Comparison of ENCODE assay signal across 26 cellular contexts in the genomic region with DNA sequence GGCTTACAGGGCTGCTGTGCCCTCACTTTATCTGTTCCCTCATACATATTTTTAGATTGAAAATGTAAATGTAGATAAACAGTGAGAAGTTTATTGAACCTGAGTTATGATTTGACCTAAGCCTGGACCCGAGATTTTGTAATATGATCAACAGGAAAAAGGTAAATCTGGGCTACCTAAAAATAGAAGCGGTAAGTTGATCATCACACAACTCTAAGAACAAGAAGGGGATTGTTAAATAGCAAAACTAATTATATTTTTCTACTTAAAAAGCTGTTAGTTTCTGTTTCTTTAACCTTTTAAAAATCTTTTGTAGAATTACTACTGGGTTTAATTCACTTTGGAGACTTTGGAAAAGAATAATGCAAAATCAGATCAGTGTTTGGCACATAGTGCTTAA. TPM values are rescaled to one million over a fixed set of nuclear protein-coding genes. Genes with fewer than 3 reads are reported as not detected.
DNase-seq lines count a peak whose midpoint lies in the region; ATAC-seq and TF ChIP-seq lines count a peak whose summit lies in the region.
"Had no signal": no experiment of that assay in that cellular context is flagged by ENCODE, and none has a peak within 500 bp of the region (broad histone marks: within the 10 kb centered on the region; RNA-seq: fewer than 3 reads in every experiment).

No MANE protein-coding gene starts in this region.

- H2AFZ ChIP-seq in MM.1S (ENCODE audit: low read length) (no peak overlapping the region), GM23338 (no peak overlapping the region)
- H2AFZ ChIP-seq: neural progenitor cell had no signal

- H3K36me3 ChIP-seq in MM.1S (replicated peaks; ENCODE audit: insufficient read depth, low read length) (no peaks in the 10 kb centered on the region), subcutaneous abdominal adipose tissue (ENCODE audit: control insufficient read depth in 5 of 5, insufficient read depth in 5 of 5, low read length in 5 of 5) (peaks cover 0 to 4% (median 0%) of the 10 kb centered on the region in 5 donors), GM23338 (ENCODE audit: insufficient read depth) (no peaks in the 10 kb centered on the region)
- H3K36me3 ChIP-seq: tibial artery had no signal

- H3K79me2 ChIP-seq in MM.1S (ENCODE audit: low read length) (peaks cover 73% of the 10 kb centered on the region), GM23338 (replicated peaks; ENCODE audit: insufficient read depth) (peaks cover 88% of the 10 kb centered on the region)

- H3K9me3 ChIP-seq in MM.1S (replicated peaks; ENCODE audit: insufficient read depth, low read length) = no peaks in the 10 kb centered on the region
- H3K9me3 ChIP-seq in subcutaneous abdominal adipose tissue (ENCODE audit: control insufficient read depth in 5 of 5, low read length in 5 of 5) = no peaks in the 10 kb centered on the region
- H3K9me3 ChIP-seq: tibial artery had no signal

- H3K9ac ChIP-seq in MM.1S (ENCODE audit: low read length) (no peak overlapping the region), subcutaneous abdominal adipose tissue (ENCODE audit: low read length in 5 of 5) (no peak overlapping the region)
- H3K9ac ChIP-seq: neural progenitor cell had no signal

- peak overlapping the region; percentile 33 for H3K27ac Mint-ChIP-seq in activated T-cell treated with anti-CD3 and anti-CD28 coated beads, Interleukin-2, amount 50 U/mL, for 72 hours
- H3K27ac Mint-ChIP-seq in memory B cell (peak overlapping the region; percentile 17), GM23338 (no peak overlapping the region)
- H3K27ac Mint-ChIP-seq: activated T-helper 1 cell treated with anti-CD3 and anti-CD28 coated beads, Interleukin-12 subunit alpha, Interleukin-12 subunit beta, Interleukin-2, Interleukin-4 antibody, amounts not matched to agents 30 ng/mL and 10 ng/mL and 1 ng/mL, durations not matched to agents 14 hours and 24 hours and 36 hours; neural progenitor cell; T-helper 2 cell treated with Interferon-gamma antibody and Interleukin-4, amounts not matched to agents 5 μg/mL and 100 μg/mL, for 36 hours had no signal

- H4K20me1 ChIP-seq in MM.1S (ENCODE audit: insufficient read depth, low read length) = no peaks in the 10 kb centered on the region
- peaks cover 16% of the 10 kb centered on the region; the same call in 1 of the 2 replicates for H4K20me1 ChIP-seq in GM23338 (replicated peaks; ENCODE audit: insufficient read depth)

- peak overlapping the region; percentile 26 for H3K4me3 ChIP-seq in MM.1S (ENCODE audit: low read length)
- H3K4me3 ChIP-seq in subcutaneous abdominal adipose tissue (ENCODE audit: low read depth in 1 of 5, low read length in 5 of 5) = no peak overlapping the region
- H3K4me3 ChIP-seq in GM23338 = no peak overlapping the region
- H3K4me3 ChIP-seq: neural progenitor cell, tibial artery had no signal

- no peaks in the 10 kb centered on the region for H3K27me3 ChIP-seq in MM.1S (replicated peaks; ENCODE audit: insufficient read depth, low read length)
- H3K27me3 ChIP-seq in subcutaneous abdominal adipose tissue (ENCODE audit: control insufficient read depth in 5 of 5, insufficient read depth in 4 of 5, low read length in 5 of 5) = no peaks in the 10 kb centered on the region
- H3K27me3 ChIP-seq in GM23338 (ENCODE audit: insufficient read depth) = no peaks in the 10 kb centered on the region
- H3K27me3 ChIP-seq: neural progenitor cell, tibial artery had no signal

- no peak overlapping the region for H3K4me3 Mint-ChIP-seq in activated T-cell treated with anti-CD3 and anti-CD28 coated beads, Interleukin-2, amount 50 U/mL, for 72 hours
- H3K4me3 Mint-ChIP-seq in memory B cell (no peak overlapping the region), GM23338 (no peak overlapping the region)
- H3K4me3 Mint-ChIP-seq: activated naive CD4-positive, alpha-beta T cell treated with anti-CD3 and anti-CD28 coated beads, Interleukin-2, amount 50 U/mL, for 24 hours; activated T-helper 1 cell treated with anti-CD3 and anti-CD28 coated beads, Interleukin-12 subunit alpha, Interleukin-12 subunit beta, Interleukin-2, Interleukin-4 antibody, amounts not matched to agents 30 ng/mL and 10 ng/mL and 1 ng/mL, durations not matched to agents 14 hours and 24 hours and 36 hours; neural progenitor cell; T-helper 2 cell treated with Interferon-gamma antibody and Interleukin-4, amounts not matched to agents 5 μg/mL and 100 μg/mL, for 36 hours had no signal

- H3K4me1 Mint-ChIP-seq in activated T-cell treated with anti-CD3 and anti-CD28 coated beads, Interleukin-2, amount 50 U/mL, for 72 hours (ENCODE audit: low read depth) = peaks cover 38% of the 10 kb centered on the region
- H3K4me1 Mint-ChIP-seq in memory B cell = peaks cover 40% of the 10 kb centered on the region
- H3K4me1 Mint-ChIP-seq in GM23338 = peaks cover 22% of the 10 kb centered on the region

- TF ChIP-seq CTCF in MM.1S (IDR thresholded peaks at IDR 0.05; ENCODE audit: low read length) = no peak
- no peak for TF ChIP-seq CTCF in GM23338 (conservative IDR thresholded peaks at IDR 0.05; ENCODE audit: low read depth in 2 of 2)

- H3K4me1 ChIP-seq in MM.1S (ENCODE audit: low read length) = peaks cover 50% of the 10 kb centered on the region
- H3K4me1 ChIP-seq in subcutaneous abdominal adipose tissue (ENCODE audit: control insufficient read depth in 5 of 5, insufficient read depth in 5 of 5, low read length in 5 of 5) = peaks cover 0 to 18% (median 13%) of the 10 kb centered on the region in 5 donors
- H3K4me1 ChIP-seq in GM23338 (ENCODE audit: insufficient read depth) = peaks cover 7% of the 10 kb centered on the region
- H3K4me1 ChIP-seq: neural progenitor cell had no signal

- H3K9me3 Mint-ChIP-seq in activated T-cell treated with anti-CD3 and anti-CD28 coated beads, Interleukin-2, amount 50 U/mL, for 72 hours = no peaks in the 10 kb centered on the region
- H3K9me3 Mint-ChIP-seq in memory B cell (no peaks in the 10 kb centered on the region), GM23338 (no peaks in the 10 kb centered on the region)
- H3K9me3 Mint-ChIP-seq: activated naive CD4-positive, alpha-beta T cell treated with anti-CD3 and anti-CD28 coated beads, Interleukin-2, amount 50 U/mL, for 24 hours; activated T-helper 1 cell treated with anti-CD3 and anti-CD28 coated beads, Interleukin-12 subunit alpha, Interleukin-12 subunit beta, Interleukin-2, Interleukin-4 antibody, amounts not matched to agents 30 ng/mL and 10 ng/mL and 1 ng/mL, durations not matched to agents 14 hours and 24 hours and 36 hours; neural progenitor cell; T-helper 2 cell treated with Interferon-gamma antibody and Interleukin-4, amounts not matched to agents 5 μg/mL and 100 μg/mL, for 36 hours had no signal

- H3K9me2 ChIP-seq in MM.1S (replicated peaks; ENCODE audit: insufficient read depth, low read length) = no peaks in the 10 kb centered on the region
- H3K9me2 ChIP-seq in GM23338 (ENCODE audit: insufficient read depth) = no peaks in the 10 kb centered on the region

- H3K27ac ChIP-seq in MM.1S (ENCODE audit: low read length) (peak overlapping the region; percentile 24; the same call in 1 of the 2 replicates), subcutaneous abdominal adipose tissue (ENCODE audit: low read depth, low read length) (peak overlapping the region; percentile 9), GM23338 (ENCODE audit: low read depth) (no peak overlapping the region)
- H3K27ac ChIP-seq: epithelial cell of prostate, neural progenitor cell had no signal

- no peak for ATAC-seq in activated T-cell treated with anti-CD3 and anti-CD28 coated beads, Interleukin-2, amount 50 U/mL, for 72 hours (replicated peaks in 1 of 2)
- no peak for ATAC-seq in memory B cell (ENCODE audit: low read depth)
- no peak for ATAC-seq in HG03196 (IDR thresholded peaks at IDR 0.05; ENCODE audit: unreplicated experiment)
- ATAC-seq in GM23338 = no peak
- ATAC-seq in HG03439 (IDR thresholded peaks at IDR 0.05; ENCODE audit: unreplicated experiment) = no peak
- ATAC-seq: Panc1, sciatic nerve had no signal

- peak overlapping the region; percentile 74 for H3K4me2 ChIP-seq in MM.1S (ENCODE audit: low read depth, low read length)
- H3K4me2 ChIP-seq in GM23338 = no peak overlapping the region
- H3K4me2 ChIP-seq: neural progenitor cell had no signal

- H3F3A ChIP-seq in MM.1S (ENCODE audit: insufficient read depth, low read length) (peaks cover 36% of the 10 kb centered on the region), GM23338 (replicated peaks; ENCODE audit: low read depth) (no peaks in the 10 kb centered on the region)

- H3K36me3 Mint-ChIP-seq in activated T-cell treated with anti-CD3 and anti-CD28 coated beads, Interleukin-2, amount 50 U/mL, for 72 hours (ENCODE audit: insufficient read depth in 2 of 2) = no peaks in the 10 kb centered on the region
- no peaks in the 10 kb centered on the region for H3K36me3 Mint-ChIP-seq in memory B cell
- H3K36me3 Mint-ChIP-seq in GM23338 (ENCODE audit: low read depth) = no peaks in the 10 kb centered on the region

- no peaks in the 10 kb centered on the region for H3K27me3 Mint-ChIP-seq in activated T-cell treated with anti-CD3 and anti-CD28 coated beads, Interleukin-2, amount 50 U/mL, for 72 hours (ENCODE audit: low read depth)
- H3K27me3 Mint-ChIP-seq in memory B cell = no peaks in the 10 kb centered on the region
- H3K27me3 Mint-ChIP-seq in GM23338 (ENCODE audit: insufficient read depth, low read depth, poor library complexity) = no peaks in the 10 kb centered on the region
- H3K27me3 Mint-ChIP-seq: activated naive CD4-positive, alpha-beta T cell treated with anti-CD3 and anti-CD28 coated beads, Interleukin-2, amount 50 U/mL, for 24 hours had no signal

- DNase-seq in activated T-cell treated with anti-CD3 and anti-CD28 coated beads, Interleukin-2, amount 50 U/mL, for 72 hours = no peak
- DNase-seq in activated T-cell treated with anti-CD3 and anti-CD28 coated beads for 4 hours = no peak
- DNase-seq in MM.1S = peak; percentile 30
- no peak for DNase-seq in memory B cell (ENCODE audit: low spot score in 2 of 2)
- DNase-seq in GM23338 (ENCODE audit: low spot score) = no peak
- DNase-seq: activated CD4-positive, alpha-beta T cell treated with anti-CD3 and anti-CD28 coated beads for 48 hours; DMS153; effector CD8-positive, alpha-beta T cell; NCI-H1048; NCI-H1694 treated with DMSO at 0.1 percent for 48 hours; NCI-H2171 treated with DMSO at 0.1 percent for 48 hours; NCI-H524 treated with DMSO at 0.1 percent for 48 hours; SHP77; stimulated activated CD4-positive, alpha-beta T cell treated with anti-CD3 and anti-CD28 coated beads, Interleukin-4, amount 100 ng/mL, for 4 hours; stimulated activated naive CD4-positive, alpha-beta T cell treated with Interleukin-2 at 50 U/mL for 16 hours; tibial artery had no signal

RNA-seq across cellular contexts. Expression of a gene that starts 35.6 kb away (rescaled TPM):
- total RNA-seq in activated T-cell treated with anti-CD3 and anti-CD28 coated beads, Interleukin-2, amount 50 U/mL, for 72 hours = 10 to 100 TPM; 47.8 to 63.3 TPM
- total RNA-seq in GM23338 (2014; rRNA removed; shearing (Covaris generic)) = 115 and 119 TPM in 2 replicates
- 519 and 580 TPM in 2 replicates for polyA plus RNA-seq in GM23338 (2016; fragmentation: Nextera tagmentation; extraction: Ambion mirVana)
